In the genomic region with DNA sequence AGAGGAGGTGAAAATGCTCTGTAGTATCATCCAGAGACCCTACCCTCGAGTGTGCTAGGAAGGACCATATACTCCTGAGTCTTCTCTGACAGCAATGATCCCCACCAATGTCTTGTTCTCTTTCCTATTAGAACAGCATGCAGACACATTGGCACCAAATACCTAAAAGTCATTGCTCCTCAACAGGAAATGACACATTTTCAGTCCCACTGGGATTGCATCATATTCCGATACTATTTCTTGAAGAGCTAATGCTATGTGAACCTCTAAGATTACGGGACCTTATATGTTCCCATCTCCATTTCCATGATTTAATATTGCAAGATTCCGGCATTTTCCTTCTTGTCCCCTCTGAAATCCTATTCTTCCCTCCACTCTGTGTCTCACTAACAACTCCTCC, we compare ENCODE assay signal across 16 cellular contexts.
DNase-seq lines count a peak whose midpoint lies in the region; ATAC-seq and TF ChIP-seq lines count a peak whose summit lies in the region.
"Had no signal": no experiment of that assay in that cellular context is flagged by ENCODE, and none has a peak within 500 bp of the region (broad histone marks: within the 10 kb centered on the region; RNA-seq: fewer than 3 reads in every experiment).

No MANE protein-coding gene starts in this region.

- H3K9me3 ChIP-seq in Panc1 (ENCODE audit: control insufficient read depth, insufficient read depth, low read depth, low read length), result no peaks in the 10 kb centered on the region

- peak; percentile 43 for DNase-seq in NOMO-1 treated with DMSO at 0.1 percent for 48 hours (lab: John Stamatoyannopoulos, UW; ENCODE audit: unreplicated experiment)
- DNase-seq in NOMO-1 treated with dmso at 0.1 percent for 144 hours (lab: John Stamatoyannopoulos, UW; ENCODE audit: unreplicated experiment), result no peak
- DNase-seq in Panc1 (ENCODE audit: low read depth, low spot score), result no peak
- DNase-seq in epithelial cell of proximal tubule (ENCODE audit: low read depth), result peak; percentile 56
- peak; percentile 73 for DNase-seq in skeletal muscle cell (ENCODE audit: low read depth)
- DNase-seq in NCI-H2107 treated with DMSO at 0.1 percent for 48 hours (lab: John Stamatoyannopoulos, UW; ENCODE audit: unreplicated experiment), result no peak
- no peak for DNase-seq in NCI-H1048 (lab: John Stamatoyannopoulos, UW)
- no peak for DNase-seq in NCI-H2171 treated with DMSO at 0.1 percent for 48 hours (lab: John Stamatoyannopoulos, UW)
- DNase-seq: 8988T; activated CD4-positive, alpha-beta memory T cell treated with anti-CD3 and anti-CD28 coated beads, Interleukin-2, amount 10 ng/mL, durations not matched to agents 7 days and 5 days; activated effector memory CD4-positive, alpha-beta T cell treated with Interleukin-2 at 50 U/mL for 16 hours; DMS 273 treated with DMSO at 0.1 percent for 48 hours; H9; midbrain; NCI-H1930; T-helper 17 cell had no signal

- TF ChIP-seq CTCF in Panc1 (IDR thresholded peaks at IDR 0.05) (no peak), epithelial cell of proximal tubule (conservative IDR thresholded peaks at IDR 0.05; ENCODE audit: low read depth, low read length) (no peak)

- H3K36me3 ChIP-seq in Panc1 (ENCODE audit: control insufficient read depth, insufficient read depth, low read length), result no peaks in the 10 kb centered on the region

- peak overlapping the region; percentile 71; the same call in 1 of the 2 replicates for H3K27ac ChIP-seq in Panc1 (ENCODE audit: low read length)

- CTCF ChIA-PET in Panc1 (lab: Charles Lee), result no interaction called here

- in situ Hi-C loops in Panc1 (cut with HindIII; ENCODE audit: low pct_unique_long_range_greater_than_20kb, low sequenced_read_pairs), result no loop called here

- BruUV-seq in Panc1 (replicated peaks; lab: Mats Ljungman, UMichigan), result no TSS peak

- intact Hi-C loops in Panc1 (cut with micrococcal nuclease; ENCODE audit: unreplicated experiment), result loop anchor here (10.0 kb wide), 1 partner anchor 142 kb away; no protein-coding TSS in a partner anchor

- ATAC-seq in Panc1, result no peak
- ATAC-seq: T-helper 17 cell had no signal

- no peak overlapping the region for H3K4me3 ChIP-seq in Panc1 (ENCODE audit: low read depth in 2 of 2, low read length in 2 of 2)
- H3K4me3 ChIP-seq in epithelial cell of proximal tubule (ENCODE audit: low read depth, low read length), result no peak overlapping the region
- H3K4me3 ChIP-seq in skeletal muscle cell (ENCODE audit: low read depth, low read length), result no peak overlapping the region

- H3K27me3 ChIP-seq in Panc1 (ENCODE audit: control insufficient read depth, insufficient read depth, low read length), result no peaks in the 10 kb centered on the region

- H3K4me1 ChIP-seq in Panc1 (ENCODE audit: control insufficient read depth, insufficient read depth, low read length), result peaks cover 8% of the 10 kb centered on the region; the same call in 1 of the 2 replicates

- POLR2A ChIA-PET in Panc1 (lab: Charles Lee), result no interaction called here

Comparison
In these comparisons a context has a peak if more than half of its experiments do, and no peak if none do; other contexts are left out.
1. DNase-seq: peak in NOMO-1 treated with DMSO at 0.1 percent for 48 hours (single experiment), epithelial cell of proximal tubule (single experiment) and skeletal muscle cell (single experiment); none in NOMO-1 treated with dmso at 0.1 percent for 144 hours (single experiment), Panc1 (single experiment), NCI-H2107 treated with DMSO at 0.1 percent for 48 hours (single experiment), NCI-H1048 (single experiment) and NCI-H2171 treated with DMSO at 0.1 percent for 48 hours (single experiment).